In genomic region chr15:21267686-21268395, GRCh38 we compare ENCODE assay signal across 17 cellular contexts.
"Had no signal": no experiment of that assay in that cellular context is flagged by ENCODE, and none has a peak within 500 bp of the region (broad histone marks: within the 10 kb centered on the region; RNA-seq: fewer than 3 reads in every experiment).

No MANE protein-coding gene starts in this region.

- H3K4me2 ChIP-seq: smooth muscle cell had no signal

- H3K27me3 ChIP-seq: esophagus muscularis mucosa, tibial nerve had no signal

- H3K36me3 ChIP-seq: esophagus muscularis mucosa, heart left ventricle, left ventricle myocardium inferior, tibial nerve had no signal

- H3K4me1 ChIP-seq: esophagus muscularis mucosa, left ventricle myocardium inferior, tibial nerve had no signal

- H3K4me3 ChIP-seq: dorsolateral prefrontal cortex, esophagus muscularis mucosa, heart left ventricle, left ventricle myocardium inferior, smooth muscle cell, tibial nerve had no signal

- ATAC-seq: heart left ventricle had no signal

- H3K27ac ChIP-seq: dorsolateral prefrontal cortex, esophagus muscularis mucosa, heart left ventricle, left ventricle myocardium inferior, tibial nerve had no signal

- DNase-seq: activated CD4-positive, alpha-beta T cell treated with anti-CD3 and anti-CD28 coated beads for 1 hour; activated CD4-positive, alpha-beta T cell treated with anti-CD3 and anti-CD28 coated beads, Interleukin-2, amount 50 U/mL, for 48 hours; activated CD8-positive, alpha-beta memory T cell treated with anti-CD3 and anti-CD28 coated beads, Interleukin-2, amount 10 ng/mL, durations not matched to agents 7 days and 5 days; activated gamma-delta T cell; activated T-cell treated with anti-CD3 and anti-CD28 coated beads, Interleukin-2, amount 50 U/mL, for 48 hours; anterior cingulate cortex; dorsolateral prefrontal cortex; foreskin fibroblast; heart left ventricle; islet precursor cell; left ventricle myocardium inferior; mesenchymal stem cell; retina; T-helper 9 cell had no signal

- H3K9me3 ChIP-seq: esophagus muscularis mucosa, heart left ventricle, left ventricle myocardium inferior, tibial nerve had no signal
